Comparison of ENCODE assay signal across 5 cellular contexts in the genomic region with DNA sequence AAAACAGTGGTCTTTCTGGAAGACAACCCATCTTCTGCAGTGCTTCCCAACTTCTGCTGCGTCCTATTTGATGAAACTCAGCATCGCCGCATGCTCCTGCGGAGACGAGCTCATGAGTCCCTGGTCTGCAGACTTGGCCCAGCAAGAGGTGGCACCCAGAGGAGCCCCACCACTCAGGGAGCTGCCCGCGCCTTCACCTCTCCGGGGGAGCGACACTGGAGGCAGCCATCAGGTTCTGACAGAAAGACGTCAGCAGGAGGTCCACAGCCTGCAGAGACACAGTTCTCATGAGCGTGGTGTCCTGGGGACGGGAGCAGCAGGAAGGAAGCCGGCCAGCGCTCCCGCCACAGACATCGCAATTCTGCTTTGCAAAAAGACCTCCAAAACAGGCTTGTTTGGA.
"Had no signal": no experiment of that assay in that cellular context is flagged by ENCODE, and none has a peak within 500 bp of the region (broad histone marks: within the 10 kb centered on the region; RNA-seq: fewer than 3 reads in every experiment).

No MANE protein-coding gene starts in this region.

- H3K9me3 ChIP-seq: HAP-1 had no signal

- H3K27ac Mint-ChIP-seq: GM23338 had no signal

- H3K4me3 ChIP-seq: GM23338, HAP-1, K562 had no signal

- H3K4me3 Mint-ChIP-seq: GM23338 had no signal

- H3K9me3 Mint-ChIP-seq: GM23338 had no signal

- H3K4me1 Mint-ChIP-seq: GM23338 had no signal

- DNase-seq: IMR-90, KG1 had no signal
